15 cellular contexts compared by ENCODE assay signal in genomic region chr5:52863715-52864114, GRCh38.
A peak's percentile ranks its signal among the peaks of the same experiment; 100 is the strongest.
DNase-seq lines count a peak whose midpoint lies in the region; ATAC-seq and TF ChIP-seq lines count a peak whose summit lies in the region.
"Had no signal": no experiment of that assay in that cellular context is flagged by ENCODE, and none has a peak within 500 bp of the region (broad histone marks: within the 10 kb centered on the region; RNA-seq: fewer than 3 reads in every experiment).

No MANE protein-coding gene starts in this region.

- H3K9me3 Mint-ChIP-seq in brain = peaks cover 0 to 3% (median 0%) of the 10 kb centered on the region in 5 experiments
- H3K9me3 Mint-ChIP-seq: naive B cell had no signal

- TF ChIP-seq CTCF in brain (conservative IDR thresholded peaks at IDR 0.05) (no peak), left lung (IDR thresholded peaks at IDR 0.05) (no peak), spleen (IDR thresholded peaks at IDR 0.05 in 8 of 11, conservative IDR thresholded peaks at IDR 0.05 in 3 of 11) (no peak)

- H3K4me3 ChIP-seq in left lung (no peak overlapping the region), spleen (no peak overlapping the region)
- H3K4me3 ChIP-seq: cardiac muscle cell had no signal

- H3K9me3 ChIP-seq in left lung (no peaks in the 10 kb centered on the region), spleen (no peaks in the 10 kb centered on the region)

- no peaks in the 10 kb centered on the region for H3K36me3 Mint-ChIP-seq in brain
- H3K36me3 Mint-ChIP-seq: naive B cell had no signal

- DNase-seq in HCEC 1CT (peak; percentile 32), left lung (no peak), spleen (no peak), NCI-H2227 (lab: John Stamatoyannopoulos, UW; ENCODE audit: unreplicated experiment) (no peak), NCI-H774 (lab: John Stamatoyannopoulos, UW) (no peak), NCI-H510A treated with DMSO at 0.1 percent for 48 hours (lab: John Stamatoyannopoulos, UW) (no peak)
- no peak for DNase-seq in stimulated activated CD4-positive, alpha-beta T cell treated with anti-CD3 and anti-CD28 coated beads, Interleukin-2, amount 100 ng/mL, for 48 hours
- DNase-seq: activated gamma-delta T cell treated with Interleukin-2 at 50 U/mL for 16 hours; MM.1S; naive B cell; NCI-H2171 treated with DMSO at 0.1 percent for 48 hours; right cardiac atrium; stimulated activated naive CD4-positive, alpha-beta T cell had no signal

- peaks cover 19% of the 10 kb centered on the region for H3K4me1 Mint-ChIP-seq in brain
- H3K4me1 Mint-ChIP-seq: naive B cell had no signal

- WGBS in spleen, 5 donors = 61 to 75% (median 70%) methylated on average over 2 of the region's 2 CpGs

- H3K27ac ChIP-seq in left lung (peak overlapping the region; percentile 31 to 60), spleen (peak overlapping the region in 7 of 8 donors; percentile 52 to 64 (median 62))
- H3K27ac ChIP-seq: cardiac muscle cell had no signal

- peak overlapping the region in 3 of 5 experiments; percentile 20 to 82 (median 67) for H3K27ac Mint-ChIP-seq in brain
- H3K27ac Mint-ChIP-seq: naive B cell had no signal

- peaks cover 2% of the 10 kb centered on the region for H3K27me3 Mint-ChIP-seq in brain

- no peaks in the 10 kb centered on the region for H3K27me3 ChIP-seq in left lung
- no peaks in the 10 kb centered on the region for H3K27me3 ChIP-seq in spleen (replicated peaks in 1 of 7)
- H3K27me3 ChIP-seq: cardiac muscle cell had no signal

- H3K36me3 ChIP-seq in left lung (no peaks in the 10 kb centered on the region), spleen (peaks cover 0 to 58% (median 0%) of the 10 kb centered on the region in 6 donors)
- H3K36me3 ChIP-seq: cardiac muscle cell had no signal

- no peak for TF ChIP-seq POLR2A in spleen (IDR thresholded peaks at IDR 0.05)

- H3K4me1 ChIP-seq in left lung = peaks cover 3 to 12% of the 10 kb centered on the region in 2 donors
- H3K4me1 ChIP-seq in spleen = peaks cover 0 to 33% (median 5%) of the 10 kb centered on the region in 6 donors

- intact Hi-C loops in left lung (cut with DNase I) = no loop called here
- intact Hi-C loops in spleen (cut with DNase I; ENCODE audit: low total_unique reads) = no loop called here

- peak overlapping the region in 4 of 5 experiments; percentile 7 to 75 (median 34) for H3K4me3 Mint-ChIP-seq in brain
- H3K4me3 Mint-ChIP-seq: naive B cell had no signal

- ATAC-seq in left lung = peak; percentile 58
- ATAC-seq: right cardiac atrium had no signal
